In genomic region chr20:10671850-10672578, GRCh38 we compare ENCODE assay signal across 8 cellular contexts. TPM values are rescaled to one million over a fixed set of nuclear protein-coding genes. Genes with fewer than 3 reads are reported as not detected.
A peak's percentile ranks its signal among the peaks of the same experiment; 100 is the strongest.
DNase-seq lines count a peak whose midpoint lies in the region; ATAC-seq, FAIRE-seq and TF ChIP-seq lines count a peak whose summit lies in the region.

No MANE protein-coding gene starts in this region.

- peak overlapping the region; percentile 96 to 98 for H3K27ac ChIP-seq in breast epithelium
- H3K27ac ChIP-seq in kidney (ENCODE audit: low read depth in 2 of 2, low read length in 2 of 2) = peak overlapping the region; percentile 97 to 98

- peak; percentile 18 for DNase-seq in activated CD4-positive, alpha-beta T cell treated with anti-CD3 and anti-CD28 coated beads for 48 hours
- no peak for DNase-seq in activated CD4-positive, alpha-beta T cell treated with anti-CD3 and anti-CD28 coated beads, Interleukin-2, amount 50 U/mL, for 1 hour
- DNase-seq in NCI-H69 (lab: John Stamatoyannopoulos, UW) (peak; percentile 92), breast epithelium (ENCODE audit: low spot score in 2 of 2) (peak; percentile 44 to 77), kidney (peak; percentile 93), T-helper 9 cell (no peak)
- peak; percentile 28 for DNase-seq in stimulated activated naive CD8-positive, alpha-beta T cell treated with anti-CD3 and anti-CD28 coated beads, Interleukin-15, Interleukin-2, amounts not matched to agents 100 U/mL and 50 U/mL, for 24 hours
- DNase-seq in stimulated activated CD4-positive, alpha-beta T cell treated with anti-CD3 and anti-CD28 coated beads, Interleukin-12 subunit alpha, Interleukin-12 subunit beta, amount 100 ng/mL, for 4 hours = no peak

- no peak for TF ChIP-seq POLR2A in breast epithelium (IDR thresholded peaks at IDR 0.05)

- H3K27me3 ChIP-seq in breast epithelium = no peaks in the 10 kb centered on the region

- intact Hi-C loops in breast epithelium (cut with DNase I; ENCODE audit: low total_unique reads) = loop anchor here (10.0 kb wide), 2 partner anchors 107 to 1407 kb away; no protein-coding TSS in a partner anchor
- intact Hi-C loops in kidney (cut with DNase I) = no loop called here

- TF ChIP-seq CTCF in breast epithelium (IDR thresholded peaks at IDR 0.05) = no peak
- TF ChIP-seq CTCF in kidney (IDR thresholded peaks at IDR 0.05; ENCODE audit: borderline replicate concordance, extremely low read depth, insufficient read depth) = no peak

- H3K36me3 ChIP-seq in breast epithelium (no peaks in the 10 kb centered on the region), kidney (ENCODE audit: control insufficient read depth in 1 of 2, insufficient read depth in 2 of 2, low read length in 2 of 2) (peaks cover 4 to 13% of the 10 kb centered on the region in 2 donors)

- H3K4me1 ChIP-seq in breast epithelium = no peaks in the 10 kb centered on the region
- peaks cover 11 to 23% of the 10 kb centered on the region in 2 donors for H3K4me1 ChIP-seq in kidney (ENCODE audit: control insufficient read depth in 1 of 2, insufficient read depth in 1 of 2, low read depth in 1 of 2, low read length in 2 of 2)

- peak overlapping the region; percentile 88 to 92 for H3K9ac ChIP-seq in kidney (ENCODE audit: low read length in 2 of 2)

- FAIRE-seq in kidney (lab: Jason Lieb, UNC) = no peak

- ATAC-seq in stimulated activated naive CD8-positive, alpha-beta T cell treated with anti-CD3 and anti-CD28 coated beads, Interleukin-15, Interleukin-2, amounts not matched to agents 100 U/mL and 50 U/mL, for 24 hours = no peak

- H3K9me3 ChIP-seq in breast epithelium (no peaks in the 10 kb centered on the region), kidney (ENCODE audit: control insufficient read depth in 1 of 2, low read length in 2 of 2) (no peaks in the 10 kb centered on the region)

- H3K4me3 ChIP-seq in breast epithelium (peak overlapping the region; percentile 86 to 93 (median 87)), kidney (ENCODE audit: low read length in 2 of 2) (peak overlapping the region; percentile 85 to 95)

RNA-seq across cellular contexts. Expression of gene JAG1, which starts 1.8 kb away (rescaled TPM):
- total RNA-seq in breast epithelium (10 to 100 TPM; 49.0 to 97.9 (median 75.7) TPM), kidney (132 TPM)
- 18.0 TPM for polyA plus RNA-seq in kidney (ENCODE audit: insufficient read depth, low read depth, low replicate concordance)

Comparison
In these comparisons a context has a peak if more than half of its experiments do, and no peak if none do; other contexts are left out.
1. DNase-seq: peak in activated CD4-positive, alpha-beta T cell treated with anti-CD3 and anti-CD28 coated beads for 48 hours (single experiment), NCI-H69 (single experiment), breast epithelium (2 of 2), kidney (single experiment) and stimulated activated naive CD8-positive, alpha-beta T cell treated with anti-CD3 and anti-CD28 coated beads, Interleukin-15, Interleukin-2, amounts not matched to agents 100 U/mL and 50 U/mL, for 24 hours (single experiment); none in activated CD4-positive, alpha-beta T cell treated with anti-CD3 and anti-CD28 coated beads, Interleukin-2, amount 50 U/mL, for 1 hour (single experiment), stimulated activated CD4-positive, alpha-beta T cell treated with anti-CD3 and anti-CD28 coated beads, Interleukin-12 subunit alpha, Interleukin-12 subunit beta, amount 100 ng/mL, for 4 hours (single experiment) and T-helper 9 cell (single experiment).